20 cellular contexts compared by ENCODE assay signal in genomic region chr1:47684518-47684917, GRCh38.
A peak's percentile ranks its signal among the peaks of the same experiment; 100 is the strongest.
DNase-seq lines count a peak whose midpoint lies in the region; ATAC-seq, FAIRE-seq and TF ChIP-seq lines count a peak whose summit lies in the region.
"Had no signal": no experiment of that assay in that cellular context is flagged by ENCODE, and none has a peak within 500 bp of the region (broad histone marks: within the 10 kb centered on the region; RNA-seq: fewer than 3 reads in every experiment).

No MANE protein-coding gene starts in this region.

- H3K36me3 ChIP-seq in Panc1 (ENCODE audit: control insufficient read depth, insufficient read depth, low read length) (no peaks in the 10 kb centered on the region), neural progenitor cell (no peaks in the 10 kb centered on the region), tibial artery (no peaks in the 10 kb centered on the region), stomach (no peaks in the 10 kb centered on the region), SK-N-SH (replicated peaks in 1 of 2; ENCODE audit: control insufficient read depth in 1 of 2, insufficient read depth in 2 of 2, low read length in 1 of 2) (no peaks in the 10 kb centered on the region)

- 85 to 96% (median 90%) methylated on average over 6 of the region's 6 CpGs for WGBS in stomach, 5 donors
- 41% methylated on average over 6 of the region's 6 CpGs for WGBS in SK-N-SH (ENCODE audit: low lambda C conversion rate)

- H3F3A ChIP-seq in neural progenitor cell (ENCODE audit: low read depth) (peaks cover 41% of the 10 kb centered on the region), SK-N-SH (replicated peaks; ENCODE audit: insufficient read depth) (no peaks in the 10 kb centered on the region)

- H3K27ac ChIP-seq in Panc1 (ENCODE audit: low read length) (peak overlapping the region; percentile 77), neural progenitor cell (peak overlapping the region; percentile 4), tibial artery (peak overlapping the region; percentile 84 to 85), stomach (no peak overlapping the region), SK-N-SH (ENCODE audit: low read depth in 2 of 2, low read length in 1 of 2) (no peak overlapping the region)

- H3K9me3 Mint-ChIP-seq in neural progenitor cell: no peaks in the 10 kb centered on the region
- H3K9me3 Mint-ChIP-seq: CD4-positive, alpha-beta T cell; HFFc6; IgD-negative memory B cell had no signal

- H3K27ac Mint-ChIP-seq in neural progenitor cell: no peak overlapping the region
- H3K27ac Mint-ChIP-seq: CD4-positive, alpha-beta T cell; HFFc6; IgD-negative memory B cell had no signal

- TF ChIP-seq EP300 in stomach (IDR thresholded peaks at IDR 0.05) (no peak), SK-N-SH (IDR thresholded peaks at IDR 0.05; ENCODE audit: borderline replicate concordance in 1 of 2, low read depth in 1 of 2, low read length in 1 of 2) (no peak)

- no TSS peak for BruUV-seq in Panc1 (replicated peaks; lab: Mats Ljungman, UMichigan)

- in situ Hi-C loops in Panc1 (cut with HindIII; ENCODE audit: low pct_unique_long_range_greater_than_20kb, low sequenced_read_pairs): no loop called here

- no peak for TF ChIP-seq RAD21 in SK-N-SH (IDR thresholded peaks at IDR 0.05; ENCODE audit: low read length)

- H4K20me1 ChIP-seq in neural progenitor cell (ENCODE audit: low read depth) (no peaks in the 10 kb centered on the region), SK-N-SH (ENCODE audit: insufficient read depth) (no peaks in the 10 kb centered on the region)

- POLR2A ChIA-PET in Panc1 (lab: Charles Lee): no interaction called here
- POLR2A ChIA-PET in SK-N-SH (lab: Yijun Ruan, JAX): no interaction called here

- H3K4me1 ChIP-seq in Panc1 (ENCODE audit: control insufficient read depth, insufficient read depth, low read length) (peaks cover 49% of the 10 kb centered on the region), neural progenitor cell (peaks cover 53% of the 10 kb centered on the region), tibial artery (peaks cover 0 to 46% (median 27%) of the 10 kb centered on the region in 4 donors), stomach (no peaks in the 10 kb centered on the region), SK-N-SH (ENCODE audit: control insufficient read depth in 1 of 2, insufficient read depth in 2 of 2, low read depth in 1 of 2, low read length in 1 of 2) (peaks cover 0 to 19% of the 10 kb centered on the region in 2 experiments; a peak in 2 of 4 replicates)

- no peaks in the 10 kb centered on the region for H3K36me3 Mint-ChIP-seq in neural progenitor cell
- H3K36me3 Mint-ChIP-seq: IgD-negative memory B cell had no signal

- TF ChIP-seq CTCF in Panc1 (IDR thresholded peaks at IDR 0.05) (no peak), neural progenitor cell (IDR thresholded peaks at IDR 0.05) (no peak), tibial artery (IDR thresholded peaks at IDR 0.05) (no peak), stomach (IDR thresholded peaks at IDR 0.05) (no peak), SK-N-SH (IDR thresholded peaks at IDR 0.05) (no peak)

- intact Hi-C loops in Panc1 (cut with micrococcal nuclease; ENCODE audit: unreplicated experiment): no loop called here
- intact Hi-C loops in tibial artery (cut with DNase I; ENCODE audit: low total_unique reads): loop anchor here (10.0 kb wide), 1 partner anchor 110 kb away; no protein-coding TSS in a partner anchor
- intact Hi-C loops in stomach (cut with DNase I; ENCODE audit: low total_unique reads): no loop called here

- H3K4me2 ChIP-seq in neural progenitor cell (peak overlapping the region; percentile 41), SK-N-SH (no peak overlapping the region)

- peaks cover 23% of the 10 kb centered on the region for H3K27me3 Mint-ChIP-seq in neural progenitor cell (ENCODE audit: insufficient read depth, low read depth)

- ATAC-seq in Panc1 (peak; percentile 29; the same call in 1 of the 2 replicates), HG03135 (IDR thresholded peaks at IDR 0.05; ENCODE audit: unreplicated experiment) (no peak)

- CTCF ChIA-PET in Panc1 (lab: Charles Lee) (no interaction called here), SK-N-SH (lab: Yijun Ruan, JAX) (interaction anchor here (0.7 to 4.1 kb wide), 6 partner anchors 14 to 252 kb away, joined by 3 to 23 read pairs (median 8); partner anchors contain the start of gene FOXD2)

- H3K27me3 ChIP-seq in Panc1 (ENCODE audit: control insufficient read depth, insufficient read depth, low read length) (no peaks in the 10 kb centered on the region), neural progenitor cell (no peaks in the 10 kb centered on the region), tibial artery (no peaks in the 10 kb centered on the region), stomach (peaks cover 0 to 24% (median 8%) of the 10 kb centered on the region in 3 donors), SK-N-SH (ENCODE audit: insufficient read depth) (peaks cover 5% of the 10 kb centered on the region; the same call in 1 of the 2 replicates)

- H3K79me2 ChIP-seq in neural progenitor cell (ENCODE audit: low read depth) (no peaks in the 10 kb centered on the region), SK-N-SH (ENCODE audit: insufficient read depth) (no peaks in the 10 kb centered on the region)

- DNase-seq in Panc1 (ENCODE audit: low read depth, low spot score) (no peak), ecto neural progenitor cell (ENCODE audit: low spot score) (peak; percentile 19), neural progenitor cell (ENCODE audit: low spot score) (no peak), tibial artery (peak in 1 of 2 donors; percentile 10), GM12892 (ENCODE audit: insufficient read length) (no peak), stomach (no peak), SK-N-SH (no peak)
- DNase-seq: CD4-positive, alpha-beta T cell; HFFc6; Kasumi-1; NCI-H1105 treated with DMSO at 0.1 percent for 48 hours; NCI-H1694 treated with DMSO at 0.1 percent for 48 hours; NCI-H2107; NCI-H2227 treated with DMSO at 0.1 percent for 48 hours; NCI-H526 treated with DMSO at 0.1 percent for 48 hours had no signal

- no peak overlapping the region for H3K4me3 ChIP-seq in Panc1 (ENCODE audit: low read depth in 2 of 2, low read length in 2 of 2)
- H3K4me3 ChIP-seq in neural progenitor cell: no peak overlapping the region
- no peak overlapping the region for H3K4me3 ChIP-seq in tibial artery
- no peak overlapping the region for H3K4me3 ChIP-seq in stomach
- H3K4me3 ChIP-seq in SK-N-SH (ENCODE audit: low read depth in 2 of 2, low read length in 1 of 2): no peak overlapping the region

- H2AFZ ChIP-seq in neural progenitor cell (replicated peaks): no peak overlapping the region
- no peak overlapping the region for H2AFZ ChIP-seq in SK-N-SH (ENCODE audit: low read depth)

- H3K4me1 Mint-ChIP-seq in neural progenitor cell: peaks cover 43% of the 10 kb centered on the region
- H3K4me1 Mint-ChIP-seq: IgD-negative memory B cell had no signal

- H3K9ac ChIP-seq in neural progenitor cell: no peak overlapping the region
- H3K9ac ChIP-seq in SK-N-SH: no peak overlapping the region

- no peak for FAIRE-seq in GM12892 (lab: Jason Lieb, UNC)
- FAIRE-seq: GM19239, H1, HTR-8/SVneo had no signal

- no peaks in the 10 kb centered on the region for H3K9me2 ChIP-seq in SK-N-SH

- H3K9me3 ChIP-seq in Panc1 (ENCODE audit: control insufficient read depth, insufficient read depth, low read depth, low read length): no peaks in the 10 kb centered on the region
- H3K9me3 ChIP-seq in neural progenitor cell (ENCODE audit: low read depth): no peaks in the 10 kb centered on the region
- H3K9me3 ChIP-seq in tibial artery: no peaks in the 10 kb centered on the region
- H3K9me3 ChIP-seq in stomach: no peaks in the 10 kb centered on the region
- H3K9me3 ChIP-seq in SK-N-SH: no peaks in the 10 kb centered on the region

- TF ChIP-seq POLR2A in GM12892 (IDR thresholded peaks at IDR 0.05; ENCODE audit: low read depth, low read length) (no peak), stomach (IDR thresholded peaks at IDR 0.05) (no peak)

- peak overlapping the region; percentile 30 for H3K4me3 Mint-ChIP-seq in neural progenitor cell
- H3K4me3 Mint-ChIP-seq: CD4-positive, alpha-beta T cell; HFFc6; IgD-negative memory B cell had no signal

TF ChIP-seq in SK-N-SH, 30 proteins besides CTCF, POLR2A, EP300 and RAD21:
- TF ChIP-seq PBX3 (IDR thresholded peaks at IDR 0.05) (no peak), GATA2 (CRISPR knock-in tag; IDR thresholded peaks at IDR 0.05) (no peak), SIN3A (IDR thresholded peaks at IDR 0.05; ENCODE audit: borderline replicate concordance, low read depth, low read length) (no peak), TAF1 (IDR thresholded peaks at IDR 0.05; ENCODE audit: borderline replicate concordance, low read depth, low read length) (no peak), USF2 (IDR thresholded peaks at IDR 0.05; ENCODE audit: borderline replicate concordance, low read depth, low read length) (no peak)

Comparison
In these comparisons a context has a peak if more than half of its experiments do, and no peak if none do; other contexts are left out.
1. H3K27ac ChIP-seq: peak in Panc1 (single experiment), neural progenitor cell (single experiment) and tibial artery (2 of 2); none in stomach (0 of 5) and SK-N-SH (0 of 2).